Comparison of ENCODE assay signal across 1 cellular context in genomic region chr6:32833599-32834155, GRCh38.
TF ChIP-seq lines count a peak whose summit lies in the region.

No MANE protein-coding gene starts in this region.

TF ChIP-seq in GM12878, 131 proteins besides CTCF, POLR2A, EP300 and RAD21:
- TF ChIP-seq YY1 (IDR thresholded peaks at IDR 0.05; ENCODE audit: low read depth, low read length) (peak; percentile 60), POLR2AphosphoS2 (IDR thresholded peaks at IDR 0.05; ENCODE audit: low read depth, low read length) (no peak), CREM (IDR thresholded peaks at IDR 0.05; ENCODE audit: low read depth) (no peak), STAT1 (conservative IDR thresholded peaks at IDR 0.05) (no peak)
- TF ChIP-seq, protein P1, sequence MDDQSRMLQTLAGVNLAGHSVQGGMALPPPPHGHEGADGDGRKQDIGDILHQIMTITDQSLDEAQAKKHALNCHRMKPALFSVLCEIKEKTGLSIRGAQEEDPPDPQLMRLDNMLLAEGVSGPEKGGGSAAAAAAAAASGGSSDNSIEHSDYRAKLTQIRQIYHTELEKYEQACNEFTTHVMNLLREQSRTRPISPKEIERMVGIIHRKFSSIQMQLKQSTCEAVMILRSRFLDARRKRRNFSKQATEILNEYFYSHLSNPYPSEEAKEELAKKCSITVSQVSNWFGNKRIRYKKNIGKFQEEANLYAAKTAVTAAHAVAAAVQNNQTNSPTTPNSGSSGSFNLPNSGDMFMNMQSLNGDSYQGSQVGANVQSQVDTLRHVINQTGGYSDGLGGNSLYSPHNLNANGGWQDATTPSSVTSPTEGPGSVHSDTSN (IDR thresholded peaks at IDR 0.05; ENCODE audit: insufficient replicate concordance, low read depth, low read length), result no peak
